21 cellular contexts compared by ENCODE assay signal in the genomic region with DNA sequence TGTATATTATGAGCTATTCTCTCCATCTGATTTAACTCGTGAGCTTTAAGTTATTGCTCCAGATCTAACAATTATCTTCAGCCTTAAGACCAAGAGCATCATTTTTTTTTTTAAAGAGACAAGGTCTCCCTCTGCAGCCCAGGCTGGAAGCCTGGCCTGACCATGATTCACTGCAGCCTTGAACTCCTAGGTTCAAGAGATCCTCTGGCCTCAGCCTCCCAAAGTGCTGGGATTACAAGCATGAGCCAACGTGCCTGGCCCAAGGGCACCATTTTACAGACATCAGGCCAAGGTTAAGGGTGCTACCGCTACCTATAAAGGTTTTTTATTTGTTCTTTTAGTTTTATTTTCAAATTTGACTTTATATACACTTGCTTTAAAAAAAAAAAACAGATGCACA. TPM values are rescaled to one million over a fixed set of nuclear protein-coding genes. Genes with fewer than 3 reads are reported as not detected.
A peak's percentile ranks its signal among the peaks of the same experiment; 100 is the strongest.
DNase-seq lines count a peak whose midpoint lies in the region; ATAC-seq and TF ChIP-seq lines count a peak whose summit lies in the region.
"Had no signal": no experiment of that assay in that cellular context is flagged by ENCODE, and none has a peak within 500 bp of the region (broad histone marks: within the 10 kb centered on the region; RNA-seq: fewer than 3 reads in every experiment).

No MANE protein-coding gene starts in this region.

- H3K9me2 ChIP-seq in Karpas-422 (replicated peaks; ENCODE audit: insufficient read depth, low read length) = no peaks in the 10 kb centered on the region

- H4K20me1 ChIP-seq in Karpas-422 (ENCODE audit: insufficient read depth, low read depth, low read length) = no peaks in the 10 kb centered on the region
- H4K20me1 ChIP-seq: BLaER1 had no signal

- H3K4me2 ChIP-seq in Karpas-422 (ENCODE audit: low read depth, low read length, poor library complexity, severe bottlenecking) = no peak overlapping the region

- no peaks in the 10 kb centered on the region for H3K9me3 Mint-ChIP-seq in activated T-cell treated with anti-CD3 and anti-CD28 coated beads, Interleukin-2, amount 50 U/mL, for 72 hours
- H3K9me3 Mint-ChIP-seq in activated T-cell treated with anti-CD3 and anti-CD28 coated beads, Interleukin-2, amount 50 U/mL, for 4 hours = no peaks in the 10 kb centered on the region
- no peaks in the 10 kb centered on the region for H3K9me3 Mint-ChIP-seq in brain
- H3K9me3 Mint-ChIP-seq in stimulated activated naive CD8-positive, alpha-beta T cell treated with anti-CD3 and anti-CD28 coated beads, Interleukin-15, amount 100 ng/mL, for 72 hours = no peaks in the 10 kb centered on the region
- H3K9me3 Mint-ChIP-seq: activated CD4-positive, alpha-beta T cell treated with anti-CD3 and anti-CD28 coated beads, Interleukin-2, amount 10 ng/mL, durations not matched to agents 7 days and 5 days; dendritic cell treated with granulocyte-macrophage colony-stimulating factor and Interleukin-4, amounts not matched to agents 40 ng/mL and 50 ng/mL, for 4 days; natural killer cell treated with Interleukin-12 subunit alpha and Interleukin-12 subunit beta and Interleukin-15 and Interleukin-18, amount 100 ng/mL, for 72 hours had no signal

- H2AFZ ChIP-seq in Karpas-422 (ENCODE audit: low read length) = no peak overlapping the region

- no peaks in the 10 kb centered on the region for H3K27me3 Mint-ChIP-seq in activated T-cell treated with anti-CD3 and anti-CD28 coated beads, Interleukin-2, amount 50 U/mL, for 72 hours (ENCODE audit: low read depth)
- no peaks in the 10 kb centered on the region for H3K27me3 Mint-ChIP-seq in activated T-cell treated with anti-CD3 and anti-CD28 coated beads, Interleukin-2, amount 50 U/mL, for 4 hours (ENCODE audit: low read depth)
- H3K27me3 Mint-ChIP-seq in brain = peaks cover 5% of the 10 kb centered on the region
- no peaks in the 10 kb centered on the region for H3K27me3 Mint-ChIP-seq in stimulated activated naive CD8-positive, alpha-beta T cell treated with anti-CD3 and anti-CD28 coated beads, Interleukin-15, amount 100 ng/mL, for 72 hours
- H3K27me3 Mint-ChIP-seq: activated CD4-positive, alpha-beta T cell treated with anti-CD3 and anti-CD28 coated beads, Interleukin-2, amount 10 ng/mL, durations not matched to agents 7 days and 5 days; dendritic cell treated with granulocyte-macrophage colony-stimulating factor and Interleukin-4, amounts not matched to agents 40 ng/mL and 50 ng/mL, for 4 days; natural killer cell treated with Interleukin-12 subunit alpha and Interleukin-12 subunit beta and Interleukin-15 and Interleukin-18, amount 100 ng/mL, for 72 hours had no signal

- no peaks in the 10 kb centered on the region for H3K27me3 ChIP-seq in Karpas-422 (ENCODE audit: low read length)
- H3K27me3 ChIP-seq: BLaER1 had no signal

- H3K36me3 ChIP-seq in Karpas-422 (ENCODE audit: insufficient read depth, low read length) = no peaks in the 10 kb centered on the region
- H3K36me3 ChIP-seq: BLaER1 had no signal

- H3K27ac ChIP-seq in Karpas-422 (ENCODE audit: low read length) = no peak overlapping the region
- H3K27ac ChIP-seq: BLaER1 had no signal

- H3K4me3 Mint-ChIP-seq in activated T-cell treated with anti-CD3 and anti-CD28 coated beads, Interleukin-2, amount 50 U/mL, for 72 hours = peak overlapping the region; percentile 23 to 99
- H3K4me3 Mint-ChIP-seq in activated T-cell treated with anti-CD3 and anti-CD28 coated beads, Interleukin-2, amount 50 U/mL, for 4 hours = no peak overlapping the region
- peak overlapping the region; percentile 35 to 49 (median 40) for H3K4me3 Mint-ChIP-seq in brain
- H3K4me3 Mint-ChIP-seq in stimulated activated naive CD8-positive, alpha-beta T cell treated with anti-CD3 and anti-CD28 coated beads, Interleukin-15, amount 100 ng/mL, for 72 hours = peak overlapping the region; percentile 40 to 41
- H3K4me3 Mint-ChIP-seq: activated CD4-positive, alpha-beta T cell treated with anti-CD3 and anti-CD28 coated beads, Interleukin-2, amount 10 ng/mL, durations not matched to agents 7 days and 5 days; dendritic cell treated with granulocyte-macrophage colony-stimulating factor and Interleukin-4, amounts not matched to agents 40 ng/mL and 50 ng/mL, for 4 days; natural killer cell treated with Interleukin-12 subunit alpha and Interleukin-12 subunit beta and Interleukin-15 and Interleukin-18, amount 100 ng/mL, for 72 hours had no signal

- peaks cover 34% of the 10 kb centered on the region for H3K4me1 ChIP-seq in Karpas-422 (ENCODE audit: low read length)

- no peaks in the 10 kb centered on the region for H3K79me2 ChIP-seq in Karpas-422 (ENCODE audit: low read length)

- no peak overlapping the region for H3K27ac Mint-ChIP-seq in activated T-cell treated with anti-CD3 and anti-CD28 coated beads, Interleukin-2, amount 50 U/mL, for 72 hours
- H3K27ac Mint-ChIP-seq in brain = no peak overlapping the region
- no peak overlapping the region for H3K27ac Mint-ChIP-seq in stimulated activated naive CD8-positive, alpha-beta T cell treated with anti-CD3 and anti-CD28 coated beads, Interleukin-15, amount 100 ng/mL, for 72 hours
- H3K27ac Mint-ChIP-seq: activated CD4-positive, alpha-beta T cell treated with anti-CD3 and anti-CD28 coated beads, Interleukin-2, amount 10 ng/mL, durations not matched to agents 7 days and 5 days; dendritic cell treated with granulocyte-macrophage colony-stimulating factor and Interleukin-4, amounts not matched to agents 40 ng/mL and 50 ng/mL, for 4 days; natural killer cell treated with Interleukin-12 subunit alpha and Interleukin-12 subunit beta and Interleukin-15 and Interleukin-18, amount 100 ng/mL, for 72 hours had no signal

- DNase-seq in activated T-cell treated with anti-CD3 and anti-CD28 coated beads, Interleukin-2, amount 50 U/mL, for 72 hours = no peak
- no peak for DNase-seq in activated T-cell treated with anti-CD3 and anti-CD28 coated beads, Interleukin-2, amount 50 U/mL, for 4 hours
- DNase-seq in RKO (ENCODE audit: low spot score) (peak; percentile 13), Karpas-422 (no peak), COR-L47 (lab: John Stamatoyannopoulos, UW) (no peak)
- DNase-seq in stimulated activated naive CD8-positive, alpha-beta T cell treated with anti-CD3 and anti-CD28 coated beads, Interleukin-15, amount 100 ng/mL, for 72 hours = no peak
- DNase-seq: activated CD4-positive, alpha-beta T cell treated with anti-CD3 and anti-CD28 coated beads, Interleukin-2, amount 10 ng/mL, durations not matched to agents 7 days and 5 days; activated naive CD4-positive, alpha-beta T cell treated with anti-CD3 and anti-CD28 coated beads, Interleukin-2, amount 50 U/mL, for 16 hours; foreskin melanocyte; GF-D8; H7; mesendoderm; NCI-H1436 treated with DMSO at 0.1 percent for 48 hours; posterior cingulate gyrus had no signal

- no peaks in the 10 kb centered on the region for H3K9me3 ChIP-seq in Karpas-422 (ENCODE audit: low read length)
- H3K9me3 ChIP-seq: A549, BLaER1 had no signal

- no peak for ATAC-seq in activated T-cell treated with anti-CD3 and anti-CD28 coated beads, Interleukin-2, amount 50 U/mL, for 72 hours (replicated peaks in 1 of 2)
- no peak for ATAC-seq in activated T-cell treated with anti-CD3 and anti-CD28 coated beads, Interleukin-2, amount 50 U/mL, for 4 hours
- no peak for ATAC-seq in stimulated activated naive CD8-positive, alpha-beta T cell treated with anti-CD3 and anti-CD28 coated beads, Interleukin-15, amount 100 ng/mL, for 72 hours
- ATAC-seq in HG03571 (IDR thresholded peaks at IDR 0.05; ENCODE audit: unreplicated experiment) = no peak
- ATAC-seq: A549; GM12878; natural killer cell treated with Interleukin-12 subunit alpha and Interleukin-12 subunit beta and Interleukin-15 and Interleukin-18, amount 100 ng/mL, for 72 hours had no signal

- peaks cover 60% of the 10 kb centered on the region for H3K4me1 Mint-ChIP-seq in activated T-cell treated with anti-CD3 and anti-CD28 coated beads, Interleukin-2, amount 50 U/mL, for 72 hours (ENCODE audit: low read depth)
- H3K4me1 Mint-ChIP-seq in activated T-cell treated with anti-CD3 and anti-CD28 coated beads, Interleukin-2, amount 50 U/mL, for 4 hours (ENCODE audit: low read depth) = peaks cover 30% of the 10 kb centered on the region
- H3K4me1 Mint-ChIP-seq in brain = peaks cover 38% of the 10 kb centered on the region
- peaks cover 53% of the 10 kb centered on the region for H3K4me1 Mint-ChIP-seq in stimulated activated naive CD8-positive, alpha-beta T cell treated with anti-CD3 and anti-CD28 coated beads, Interleukin-15, amount 100 ng/mL, for 72 hours

- no peak for TF ChIP-seq CTCF in brain (conservative IDR thresholded peaks at IDR 0.05)

- H3K4me3 ChIP-seq in Karpas-422 (ENCODE audit: low read length) = no peak overlapping the region
- H3K4me3 ChIP-seq: A549, BLaER1, GM12878 had no signal

- peaks cover 4 to 6% of the 10 kb centered on the region in 2 donors for H3K36me3 Mint-ChIP-seq in activated T-cell treated with anti-CD3 and anti-CD28 coated beads, Interleukin-2, amount 50 U/mL, for 72 hours (ENCODE audit: insufficient read depth in 2 of 2)
- H3K36me3 Mint-ChIP-seq in activated T-cell treated with anti-CD3 and anti-CD28 coated beads, Interleukin-2, amount 50 U/mL, for 4 hours (ENCODE audit: insufficient read depth) = no peaks in the 10 kb centered on the region
- H3K36me3 Mint-ChIP-seq in brain = no peaks in the 10 kb centered on the region
- H3K36me3 Mint-ChIP-seq: natural killer cell treated with Interleukin-12 subunit alpha and Interleukin-12 subunit beta and Interleukin-15 and Interleukin-18, amount 100 ng/mL, for 72 hours had no signal

- no peak overlapping the region for H3K9ac ChIP-seq in Karpas-422 (ENCODE audit: low read length)
- H3K9ac ChIP-seq: BLaER1 had no signal

RNA-seq across cellular contexts. Expression of a gene that starts 2.3 kb away (rescaled TPM):
- 10 to 100 TPM; 18.5 to 19.4 TPM for total RNA-seq in activated T-cell treated with anti-CD3 and anti-CD28 coated beads, Interleukin-2, amount 50 U/mL, for 72 hours
- 10 to 100 TPM; 14.1 to 15.7 (median 15.7) TPM for total RNA-seq in activated T-cell treated with anti-CD3 and anti-CD28 coated beads, Interleukin-2, amount 50 U/mL, for 4 hours
- 15.9 TPM for polyA plus RNA-seq in brain (ENCODE audit: insufficient read depth, low read depth, low replicate concordance)
- 2.0 and 2.6 TPM in 2 replicates for total RNA-seq in Karpas-422 (2014; rRNA removed; shearing (Covaris generic); ENCODE audit: low replicate concordance)

RNA-seq across cellular contexts. Expression of a gene that starts 47.3 kb away (rescaled TPM):
- total RNA-seq in activated T-cell treated with anti-CD3 and anti-CD28 coated beads, Interleukin-2, amount 50 U/mL, for 72 hours = 10 to 100 TPM; 39.3 to 61.1 TPM
- 10 to 100 TPM; 26.5 to 37.0 (median 31.0) TPM for total RNA-seq in activated T-cell treated with anti-CD3 and anti-CD28 coated beads, Interleukin-2, amount 50 U/mL, for 4 hours
- polyA plus RNA-seq in brain (ENCODE audit: insufficient read depth, low read depth, low replicate concordance) = 0.31 TPM
- total RNA-seq in Karpas-422 (2014; rRNA removed; shearing (Covaris generic); ENCODE audit: low replicate concordance) = 0.19 and 0.90 TPM in 2 replicates

Comparison
In these comparisons a context has a peak if more than half of its experiments do, and no peak if none do; other contexts are left out.
1. RNA of a gene that starts 47.3 kb away (total RNA-seq): 39.3 to 61.1 TPM in activated T-cell treated with anti-CD3 and anti-CD28 coated beads, Interleukin-2, amount 50 U/mL, for 72 hours and 26.5 to 37.0 TPM in activated T-cell treated with anti-CD3 and anti-CD28 coated beads, Interleukin-2, amount 50 U/mL, for 4 hours; 0.19 to 0.90 TPM in Karpas-422; every median in the first group is over 10 times any median in the second.